In genomic region chr2:101355561-101356130, GRCh38 we compare ENCODE assay signal across 30 cellular contexts. TPM values are rescaled to one million over a fixed set of nuclear protein-coding genes. Genes with fewer than 3 reads are reported as not detected.
A peak's percentile ranks its signal among the peaks of the same experiment; 100 is the strongest.
DNase-seq lines count a peak whose midpoint lies in the region; ATAC-seq, FAIRE-seq and TF ChIP-seq lines count a peak whose summit lies in the region.
"Had no signal": no experiment of that assay in that cellular context is flagged by ENCODE, and none has a peak within 500 bp of the region (broad histone marks: within the 10 kb centered on the region; RNA-seq: fewer than 3 reads in every experiment).

No MANE protein-coding gene starts in this region.

- WGBS in GM23248 (ENCODE audit: low coverage in 1 of 2, low lambda C conversion rate in 2 of 2, missing lambda C conversion rate in 2 of 2), 2 experiments = 86 to 90% methylated on average over 7 to 8 of the region's 8 CpGs

- H3K4me2 ChIP-seq in GM23248 (ENCODE audit: unreplicated experiment) = no peak overlapping the region
- no peak overlapping the region for H3K4me2 ChIP-seq in osteoblast (ENCODE audit: insufficient read depth, low read length)
- H3K4me2 ChIP-seq: BLaER1 had no signal

- H4K20me1 ChIP-seq in GM23248 (ENCODE audit: insufficient read depth) (no peaks in the 10 kb centered on the region), osteoblast (ENCODE audit: insufficient read depth, low read length) (no peaks in the 10 kb centered on the region)
- H4K20me1 ChIP-seq: BLaER1 had no signal

- H3K36me3 ChIP-seq in GM23248 (ENCODE audit: low read depth) (no peaks in the 10 kb centered on the region), MG63 (no peaks in the 10 kb centered on the region), bronchial epithelial cell (ENCODE audit: control insufficient read depth, insufficient read depth, low read length) (no peaks in the 10 kb centered on the region), osteoblast (ENCODE audit: insufficient read depth, low read length) (no peaks in the 10 kb centered on the region)
- H3K36me3 ChIP-seq: BLaER1, cardiac muscle cell, thyroid gland had no signal

- H3K4me1 ChIP-seq in GM23248 (ENCODE audit: insufficient read depth) (peaks cover 10% of the 10 kb centered on the region), osteoblast (ENCODE audit: insufficient read depth, low read length) (peaks cover 17% of the 10 kb centered on the region)
- H3K4me1 ChIP-seq: BLaER1, thyroid gland had no signal

- H3K9me2 ChIP-seq in GM23248 (ENCODE audit: insufficient read depth) = no peaks in the 10 kb centered on the region

- ATAC-seq in HG02884 (IDR thresholded peaks at IDR 0.05; ENCODE audit: unreplicated experiment) = no peak
- ATAC-seq in HG02763 (IDR thresholded peaks at IDR 0.05; ENCODE audit: unreplicated experiment) = no peak
- ATAC-seq: sciatic nerve had no signal

- no peaks in the 10 kb centered on the region for H3F3A ChIP-seq in GM23248 (ENCODE audit: insufficient read depth)

- in situ Hi-C loops in GM23248 (cut with MboI) = no loop called here

- H3K27ac ChIP-seq in GM23248 = no peak overlapping the region
- H3K27ac ChIP-seq in osteoblast (ENCODE audit: low read depth, low read length) = no peak overlapping the region
- H3K27ac ChIP-seq: BLaER1, cardiac muscle cell, thyroid gland had no signal

- H3K79me2 ChIP-seq in GM23248 (ENCODE audit: insufficient read depth) = no peaks in the 10 kb centered on the region
- no peaks in the 10 kb centered on the region for H3K79me2 ChIP-seq in osteoblast (ENCODE audit: insufficient read depth, low read length)

- no peak for TF ChIP-seq CTCF in bronchial epithelial cell (IDR thresholded peaks at IDR 0.05; ENCODE audit: insufficient read depth, low read length, severe bottlenecking)
- no peak for TF ChIP-seq CTCF in osteoblast (IDR thresholded peaks at IDR 0.05; ENCODE audit: extremely low read depth, low read depth, low read length)

- H2AFZ ChIP-seq in GM23248 (no peak overlapping the region), osteoblast (ENCODE audit: low read length) (peak overlapping the region; percentile 7)

- H3K4me3 ChIP-seq in GM23248 (no peak overlapping the region), MG63 (no peak overlapping the region), bronchial epithelial cell (ENCODE audit: low read depth, low read length) (no peak overlapping the region), osteoblast (ENCODE audit: insufficient read depth, low read length) (no peak overlapping the region)
- H3K4me3 ChIP-seq: BLaER1, cardiac muscle cell, thyroid gland had no signal

- no peaks in the 10 kb centered on the region for H3K9me3 ChIP-seq in GM23248 (ENCODE audit: low read depth)
- H3K9me3 ChIP-seq in MG63 = no peaks in the 10 kb centered on the region
- H3K9me3 ChIP-seq in osteoblast (ENCODE audit: low read depth, low read length) = no peaks in the 10 kb centered on the region
- H3K9me3 ChIP-seq: BLaER1, thyroid gland had no signal

- H3K27me3 ChIP-seq in GM23248 (replicated peaks; ENCODE audit: insufficient read depth) = no peaks in the 10 kb centered on the region
- H3K27me3 ChIP-seq in MG63 = no peaks in the 10 kb centered on the region
- no peaks in the 10 kb centered on the region for H3K27me3 ChIP-seq in bronchial epithelial cell (ENCODE audit: control insufficient read depth, insufficient read depth, low read length)
- no peaks in the 10 kb centered on the region for H3K27me3 ChIP-seq in osteoblast (ENCODE audit: insufficient read depth, low read length)
- H3K27me3 ChIP-seq: BLaER1, cardiac muscle cell, thyroid gland had no signal

- peak; percentile 32 for DNase-seq in GM23248
- DNase-seq in MG63 = peak; percentile 47
- peak; percentile 84 for DNase-seq in bronchial epithelial cell (ENCODE audit: low read depth)
- no peak for DNase-seq in osteoblast (ENCODE audit: insufficient read length, low spot score, missing footprints)
- no peak for DNase-seq in NCI-H2081 treated with DMSO at 0.1 percent for 48 hours (lab: John Stamatoyannopoulos, UW)
- DNase-seq: activated CD8-positive, alpha-beta memory T cell treated with anti-CD3 and anti-CD28 coated beads for 24 hours; activated effector memory CD4-positive, alpha-beta T cell treated with Interleukin-2 at 50 U/mL for 16 hours; activated naive CD8-positive, alpha-beta T cell treated with anti-CD3 and anti-CD28 coated beads for 36 hours; aorta; DMS153; effector CD4-positive, alpha-beta T cell; glutamatergic neuron; NCI-H1105; NCI-H187 treated with DMSO at 0.1 percent for 48 hours; NCI-H2227 treated with DMSO at 0.1 percent for 48 hours; NCI-H69; SHP77 treated with DMSO at 0.1 percent for 48 hours; stimulated activated CD4-positive, alpha-beta T cell treated with anti-CD3 and anti-CD28 coated beads, Interleukin-12 subunit alpha, Interleukin-12 subunit beta, amount 100 ng/mL, for 4 hours; stimulated activated CD4-positive, alpha-beta T cell treated with anti-CD3 and anti-CD28 coated beads, Interleukin-2, amount 100 ng/mL, for 48 hours had no signal

- FAIRE-seq in bronchial epithelial cell (lab: Jason Lieb, UNC) = no peak
- FAIRE-seq: colon, GM12891 had no signal

- no peak overlapping the region for H3K9ac ChIP-seq in GM23248
- H3K9ac ChIP-seq: BLaER1 had no signal

RNA-seq across cellular contexts. Expression of gene CREG2, which starts 31.7 kb away (rescaled TPM):
- under 0.01 and 0.22 TPM in 2 replicates for total RNA-seq in GM23248 (2014; rRNA removed; shearing (Covaris generic))
- polyA plus RNA-seq in GM23248 (2016; fragmentation: Nextera tagmentation; extraction: Ambion mirVana) = 0.15 TPM in 1 of 2 replicates, not detected in the other
- total RNA-seq in MG63 (2014; rRNA removed; shearing (Covaris generic); ENCODE audit: low replicate concordance) = not detected in 2 replicates
- total RNA-seq in bronchial epithelial cell (0.26 and 0.38 TPM in 2 replicates), osteoblast (0.29 and 0.36 TPM in 2 replicates)
- total RNA-seq: activated naive CD8-positive, alpha-beta T cell treated with anti-CD3 and anti-CD28 coated beads for 36 hours; left lobe of liver; posterior vena cava; sciatic nerve; thyroid gland had no signal
- polyA plus RNA-seq: AG04450, aorta had no signal

RNA-seq across cellular contexts. Expression of gene RNF149, which starts 47.1 kb away (rescaled TPM):
- 54.1 and 58.1 TPM in 2 replicates for total RNA-seq in GM23248 (2014; rRNA removed; shearing (Covaris generic))
- polyA plus RNA-seq in GM23248 (2016; fragmentation: Nextera tagmentation; extraction: Ambion mirVana) = 48.9 and 51.9 TPM in 2 replicates
- 33.8 and 34.5 TPM in 2 replicates for total RNA-seq in MG63 (2014; rRNA removed; shearing (Covaris generic); ENCODE audit: low replicate concordance)
- total RNA-seq in bronchial epithelial cell (113 and 120 TPM in 2 replicates), osteoblast (70.1 and 73.1 TPM in 2 replicates)

Comparison
In these comparisons a context has a peak if more than half of its experiments do, and no peak if none do; other contexts are left out.
1. DNase-seq: peak in GM23248 (single experiment), MG63 (single experiment) and bronchial epithelial cell (single experiment); none in osteoblast (single experiment) and NCI-H2081 treated with DMSO at 0.1 percent for 48 hours (single experiment).